ENCODE assay signal across 9 cellular contexts in the genomic region with DNA sequence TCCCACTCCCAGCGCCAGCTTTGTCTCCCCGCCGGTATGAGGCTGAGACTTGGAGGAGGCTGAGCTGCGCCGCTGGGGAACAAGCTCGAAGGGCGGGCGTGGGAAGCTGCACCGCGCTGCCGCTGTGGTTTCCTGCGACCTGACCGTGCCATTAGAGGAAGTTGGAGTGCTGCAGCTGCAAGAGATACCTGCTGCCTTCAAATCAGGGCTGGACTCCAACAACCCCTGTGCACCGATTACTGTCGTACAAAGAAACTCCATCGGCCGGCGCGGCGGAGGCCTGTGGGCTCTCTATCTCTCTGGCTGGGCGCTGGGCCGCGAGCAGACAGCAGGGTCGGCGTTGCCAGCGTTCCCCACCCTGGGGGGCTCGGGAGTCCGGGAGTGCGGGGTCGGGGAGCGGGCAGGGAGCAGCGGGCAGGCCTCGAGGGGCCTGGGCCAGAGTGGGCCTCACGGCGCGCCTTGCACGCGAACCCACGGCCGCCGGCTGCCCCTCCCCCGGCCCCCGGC. TPM values are rescaled to one million over a fixed set of nuclear protein-coding genes. Genes with fewer than 3 reads are reported as not detected.
DNase-seq lines count a peak whose midpoint lies in the region; ATAC-seq, FAIRE-seq and TF ChIP-seq lines count a peak whose summit lies in the region.
"Had no signal": no experiment of that assay in that cellular context is flagged by ENCODE, and none has a peak within 500 bp of the region (broad histone marks: within the 10 kb centered on the region; RNA-seq: fewer than 3 reads in every experiment).

No MANE protein-coding gene starts in this region.

- FAIRE-seq in GM19239 (lab: Jason Lieb, UNC) (peak; percentile 85), endothelial cell of umbilical vein (lab: Jason Lieb, UNC) (peak; percentile 50)
- FAIRE-seq: colon had no signal

- no peak for DNase-seq in BJ (ENCODE audit: low read depth)
- peak; percentile 67 for DNase-seq in GM19239 (ENCODE audit: insufficient read length, low spot score)
- DNase-seq in NOMO-1 treated with DMSO at 0.1 percent for 48 hours (lab: John Stamatoyannopoulos, UW; ENCODE audit: unreplicated experiment): peak; percentile 93
- DNase-seq in activated CD8-positive, alpha-beta memory T cell treated with anti-CD3 and anti-CD28 coated beads, Interleukin-2, amount 50 U/mL, for 1 hour (ENCODE audit: extremely low read depth): peak; percentile 40
- peak; percentile 84 for DNase-seq in endothelial cell of umbilical vein (ENCODE audit: low read depth, low spot score)
- peak; percentile 66 for DNase-seq in mucosa of gallbladder (ENCODE audit: low spot score)
- peak; percentile 77 for DNase-seq in stimulated activated CD8-positive, alpha-beta memory T cell treated with anti-CD3 and anti-CD28 coated beads, Interleukin-4, amount 100 ng/mL, for 48 hours

- POLR2A ChIA-PET in BJ (lab: Charles Lee): no interaction called here
- POLR2A ChIA-PET in endothelial cell of umbilical vein (lab: Charles Lee): no interaction called here

- H3K4me3 ChIP-seq in BJ (ENCODE audit: low read depth, low read length) (peak overlapping the region; percentile 66), endothelial cell of umbilical vein (replicated peaks in 1 of 3; ENCODE audit: insufficient read depth in 1 of 3, low read depth in 1 of 3, low read length in 3 of 3) (peak overlapping the region; percentile 53 to 62 (median 54))

- no TSS peak for BruUV-seq in endothelial cell of umbilical vein (replicated peaks; lab: Mats Ljungman, UMichigan)

- no peaks in the 10 kb centered on the region for H3K9me1 ChIP-seq in endothelial cell of umbilical vein (replicated peaks; ENCODE audit: control insufficient read depth, extremely low read depth, insufficient read depth, low read length)

- H3K27me3 ChIP-seq in BJ (ENCODE audit: control insufficient read depth, insufficient read depth, low read length) (no peaks in the 10 kb centered on the region), endothelial cell of umbilical vein (ENCODE audit: control insufficient read depth in 2 of 2, insufficient read depth in 2 of 2, low read length in 2 of 2) (no peaks in the 10 kb centered on the region)

- peak; percentile 41 for TF ChIP-seq POLR2A in endothelial cell of umbilical vein (IDR thresholded peaks at IDR 0.05; ENCODE audit: low read depth, low read length)

- peak; percentile 62 for ATAC-seq in HG03432 (IDR thresholded peaks at IDR 0.05; ENCODE audit: unreplicated experiment)

- intact Hi-C loops in endothelial cell of umbilical vein (cut with micrococcal nuclease): loop anchor here (1.0 to 10.0 kb wide), 5 partner anchors 87 to 300 kb away; a partner anchor contains a TSS

- TF ChIP-seq CTCF in BJ (IDR thresholded peaks at IDR 0.05; ENCODE audit: insufficient read depth, low read depth, low read length) (no peak), endothelial cell of umbilical vein (IDR thresholded peaks at IDR 0.05; ENCODE audit: extremely low read depth in 1 of 2, insufficient read depth in 1 of 2, low read depth in 1 of 2, low read length in 2 of 2) (no peak)

- H3K9me3 ChIP-seq in endothelial cell of umbilical vein (replicated peaks; ENCODE audit: control insufficient read depth, insufficient read depth, low read length): no peaks in the 10 kb centered on the region

- H3K9ac ChIP-seq in endothelial cell of umbilical vein (replicated peaks; ENCODE audit: extremely low read depth, insufficient read depth, low read length): peak overlapping the region; percentile 76

- CTCF ChIA-PET in BJ (lab: Yijun Ruan, JAX): interaction anchor here (0.7 to 0.8 kb wide), 2 partner anchors 10 to 98 kb away, joined by 3 read pairs; no protein-coding TSS in a partner anchor
- CTCF ChIA-PET in endothelial cell of umbilical vein (lab: Charles Lee): no interaction called here

- dilution Hi-C loops in endothelial cell of umbilical vein (cut with MboI; ENCODE audit: extremely low pct_ligation_motif_present, low sequenced_read_pairs): no loop called here

- H3K79me2 ChIP-seq in endothelial cell of umbilical vein (ENCODE audit: control insufficient read depth, insufficient read depth, low read length): peaks cover 37% of the 10 kb centered on the region

- peaks cover 5% of the 10 kb centered on the region for H4K20me1 ChIP-seq in endothelial cell of umbilical vein (replicated peaks; ENCODE audit: control insufficient read depth, extremely low read depth, insufficient read depth, low read length)

- peak overlapping the region; percentile 39 for H3K27ac ChIP-seq in endothelial cell of umbilical vein (ENCODE audit: insufficient read depth, low read depth, low read length)

- H3K36me3 ChIP-seq in BJ (ENCODE audit: control insufficient read depth, insufficient read depth, low read length) (no peaks in the 10 kb centered on the region; the same call in 1 of the 2 replicates), endothelial cell of umbilical vein (ENCODE audit: control insufficient read depth in 2 of 2, extremely low read depth in 1 of 2, insufficient read depth in 2 of 2, low read length in 2 of 2) (no peaks in the 10 kb centered on the region)

- peak overlapping the region; percentile 79 for H2AFZ ChIP-seq in endothelial cell of umbilical vein (ENCODE audit: low read depth, low read length)

- peak overlapping the region; percentile 44 for H3K4me2 ChIP-seq in endothelial cell of umbilical vein (ENCODE audit: insufficient read depth, low read length)

- H3K4me1 ChIP-seq in endothelial cell of umbilical vein (ENCODE audit: control insufficient read depth, extremely low read depth, insufficient read depth, low read length): peaks cover 20% of the 10 kb centered on the region

TF ChIP-seq in endothelial cell of umbilical vein, 7 proteins besides CTCF, POLR2A, EP300 and RAD21:
- no peak for TF ChIP-seq MYC (IDR thresholded peaks at IDR 0.05; ENCODE audit: low read depth, low read length)
- TF ChIP-seq POLR2AphosphoS5 (IDR thresholded peaks at IDR 0.05; ENCODE audit: insufficient read depth, low read depth, low read length): peak; percentile 61

RNA-seq across cellular contexts. Expression of a gene that starts 1.2 kb away (rescaled TPM):
- polyA plus RNA-seq in BJ (2011; rRNA removed) (26.0 and 56.0 TPM in 2 replicates), endothelial cell of umbilical vein (6.7 and 8.1 TPM in 2 replicates)
- 47.2 and 53.8 TPM in 2 replicates for polyA minus RNA-seq in BJ (2011; rRNA and poly(A)+ RNA removed)
- total RNA-seq in endothelial cell of umbilical vein (55.6 and 60.1 TPM in 2 replicates), mucosa of gallbladder (84.0 TPM)
- polyA plus RNA-seq in endothelial cell of umbilical vein (2011; cell fraction: cytosol; rRNA removed): 9.1 and 10.3 TPM in 2 replicates
- polyA plus RNA-seq in endothelial cell of umbilical vein (2011; cell fraction: nucleus; rRNA removed): 24.8 and 32.8 TPM in 2 replicates
- polyA plus RNA-seq in endothelial cell of umbilical vein (2012): 12.7 and 20.0 TPM in 2 replicates
- 35.3 and 48.2 TPM in 2 replicates for polyA minus RNA-seq in endothelial cell of umbilical vein
- 25.0 TPM for polyA minus RNA-seq in endothelial cell of umbilical vein (2011; cell fraction: cytosol; rRNA and poly(A)+ RNA removed)
- polyA minus RNA-seq in endothelial cell of umbilical vein (2011; cell fraction: nucleus; rRNA and poly(A)+ RNA removed): 135 and 176 TPM in 2 replicates
